In the genomic region with DNA sequence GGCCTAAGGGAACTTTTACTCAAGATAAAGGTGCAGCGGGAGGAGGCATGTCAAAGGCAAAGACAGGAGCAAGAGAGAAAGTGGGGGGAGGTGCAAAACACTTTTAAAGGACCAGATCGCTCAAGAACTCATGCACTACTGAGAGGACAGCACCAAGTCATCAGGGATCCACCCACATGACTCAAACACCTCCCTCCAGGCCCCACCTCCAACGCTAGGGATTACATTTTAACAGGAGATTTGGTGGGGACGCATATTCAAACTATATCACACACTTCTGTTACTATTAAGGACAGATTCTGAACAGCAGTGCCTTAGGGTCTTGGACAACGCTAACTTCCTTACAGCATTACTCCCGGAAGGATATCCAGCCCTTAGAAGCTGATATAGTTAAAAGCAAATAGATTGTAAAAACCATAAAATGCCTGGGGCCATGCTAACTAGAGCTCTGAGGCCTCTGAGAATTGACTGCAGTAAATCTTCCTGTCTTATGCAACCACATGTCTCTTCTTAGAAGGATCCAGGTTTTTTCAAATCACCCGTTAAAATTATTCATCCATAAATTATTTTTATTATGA, we compare ENCODE assay signal across 3 cellular contexts.
TF ChIP-seq lines count a peak whose summit lies in the region.

No MANE protein-coding gene starts in this region.

TF ChIP-seq in SK-N-SH, 30 proteins besides CTCF, POLR2A, EP300 and RAD21 (continued from another document):
- TF ChIP-seq, protein P1, sequence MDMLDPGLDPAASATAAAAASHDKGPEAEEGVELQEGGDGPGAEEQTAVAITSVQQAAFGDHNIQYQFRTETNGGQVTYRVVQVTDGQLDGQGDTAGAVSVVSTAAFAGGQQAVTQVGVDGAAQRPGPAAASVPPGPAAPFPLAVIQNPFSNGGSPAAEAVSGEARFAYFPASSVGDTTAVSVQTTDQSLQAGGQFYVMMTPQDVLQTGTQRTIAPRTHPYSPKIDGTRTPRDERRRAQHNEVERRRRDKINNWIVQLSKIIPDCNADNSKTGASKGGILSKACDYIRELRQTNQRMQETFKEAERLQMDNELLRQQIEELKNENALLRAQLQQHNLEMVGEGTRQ (IDR thresholded peaks at IDR 0.05; ENCODE audit: borderline replicate concordance, low read depth, low read length), result no peak
- no peak for TF ChIP-seq TEAD4 (IDR thresholded peaks at IDR 0.05; ENCODE audit: borderline replicate concordance, insufficient read depth)
- TF ChIP-seq SIN3A (IDR thresholded peaks at IDR 0.05; ENCODE audit: borderline replicate concordance, low read depth, low read length), result no peak
- no peak for TF ChIP-seq POLR2AphosphoS5 (IDR thresholded peaks at IDR 0.05; ENCODE audit: low read depth, low read length)
- no peak for TF ChIP-seq MEF2A (IDR thresholded peaks at IDR 0.05; ENCODE audit: borderline replicate concordance, low read depth)
- no peak for TF ChIP-seq NRF1 (IDR thresholded peaks at IDR 0.05; ENCODE audit: low read depth, low read length)
- no peak for TF ChIP-seq JUND (IDR thresholded peaks at IDR 0.05)
- TF ChIP-seq, protein P2, sequence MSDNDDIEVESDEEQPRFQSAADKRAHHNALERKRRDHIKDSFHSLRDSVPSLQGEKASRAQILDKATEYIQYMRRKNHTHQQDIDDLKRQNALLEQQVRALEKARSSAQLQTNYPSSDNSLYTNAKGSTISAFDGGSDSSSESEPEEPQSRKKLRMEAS (IDR thresholded peaks at IDR 0.05; ENCODE audit: low read depth), result no peak
- no peak for TF ChIP-seq FOSL2 (IDR thresholded peaks at IDR 0.05; ENCODE audit: borderline replicate concordance, low read depth)
- no peak for TF ChIP-seq MXI1 (IDR thresholded peaks at IDR 0.05; ENCODE audit: low read depth, low read length)
- TF ChIP-seq, protein P3, sequence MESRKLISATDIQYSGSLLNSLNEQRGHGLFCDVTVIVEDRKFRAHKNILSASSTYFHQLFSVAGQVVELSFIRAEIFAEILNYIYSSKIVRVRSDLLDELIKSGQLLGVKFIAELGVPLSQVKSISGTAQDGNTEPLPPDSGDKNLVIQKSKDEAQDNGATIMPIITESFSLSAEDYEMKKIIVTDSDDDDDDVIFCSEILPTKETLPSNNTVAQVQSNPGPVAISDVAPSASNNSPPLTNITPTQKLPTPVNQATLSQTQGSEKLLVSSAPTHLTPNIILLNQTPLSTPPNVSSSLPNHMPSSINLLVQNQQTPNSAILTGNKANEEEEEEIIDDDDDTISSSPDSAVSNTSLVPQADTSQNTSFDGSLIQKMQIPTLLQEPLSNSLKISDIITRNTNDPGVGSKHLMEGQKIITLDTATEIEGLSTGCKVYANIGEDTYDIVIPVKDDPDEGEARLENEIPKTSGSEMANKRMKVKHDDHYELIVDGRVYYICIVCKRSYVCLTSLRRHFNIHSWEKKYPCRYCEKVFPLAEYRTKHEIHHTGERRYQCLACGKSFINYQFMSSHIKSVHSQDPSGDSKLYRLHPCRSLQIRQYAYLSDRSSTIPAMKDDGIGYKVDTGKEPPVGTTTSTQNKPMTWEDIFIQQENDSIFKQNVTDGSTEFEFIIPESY (IDR thresholded peaks at IDR 0.05; ENCODE audit: borderline replicate concordance, low read depth), result no peak
- no peak for TF ChIP-seq SMC3 (IDR thresholded peaks at IDR 0.05; ENCODE audit: low read depth, low read length)
- no peak for TF ChIP-seq YY1 (IDR thresholded peaks at IDR 0.05; ENCODE audit: low read depth)
- TF ChIP-seq, protein P4, sequence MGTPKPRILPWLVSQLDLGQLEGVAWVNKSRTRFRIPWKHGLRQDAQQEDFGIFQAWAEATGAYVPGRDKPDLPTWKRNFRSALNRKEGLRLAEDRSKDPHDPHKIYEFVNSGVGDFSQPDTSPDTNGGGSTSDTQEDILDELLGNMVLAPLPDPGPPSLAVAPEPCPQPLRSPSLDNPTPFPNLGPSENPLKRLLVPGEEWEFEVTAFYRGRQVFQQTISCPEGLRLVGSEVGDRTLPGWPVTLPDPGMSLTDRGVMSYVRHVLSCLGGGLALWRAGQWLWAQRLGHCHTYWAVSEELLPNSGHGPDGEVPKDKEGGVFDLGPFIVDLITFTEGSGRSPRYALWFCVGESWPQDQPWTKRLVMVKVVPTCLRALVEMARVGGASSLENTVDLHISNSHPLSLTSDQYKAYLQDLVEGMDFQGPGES (IDR thresholded peaks at IDR 0.05; ENCODE audit: low read depth, low read length), result no peak
- no peak for TF ChIP-seq TAF1 (IDR thresholded peaks at IDR 0.05; ENCODE audit: borderline replicate concordance, low read depth, low read length)
- no peak for TF ChIP-seq EZH2phosphoT487 (IDR thresholded peaks at IDR 0.05; ENCODE audit: borderline replicate concordance, low read depth)

TF ChIP-seq in SK-N-SH treated with all-trans-retinoic acid at 6 μM for 48 hours, 23 proteins besides CTCF, POLR2A, EP300 and RAD21 (continued from another document):
- TF ChIP-seq BACH2 (CRISPR knock-in tag; IDR thresholded peaks at IDR 0.05; ENCODE audit: borderline replicate concordance), result no peak
- TF ChIP-seq, protein P5, sequence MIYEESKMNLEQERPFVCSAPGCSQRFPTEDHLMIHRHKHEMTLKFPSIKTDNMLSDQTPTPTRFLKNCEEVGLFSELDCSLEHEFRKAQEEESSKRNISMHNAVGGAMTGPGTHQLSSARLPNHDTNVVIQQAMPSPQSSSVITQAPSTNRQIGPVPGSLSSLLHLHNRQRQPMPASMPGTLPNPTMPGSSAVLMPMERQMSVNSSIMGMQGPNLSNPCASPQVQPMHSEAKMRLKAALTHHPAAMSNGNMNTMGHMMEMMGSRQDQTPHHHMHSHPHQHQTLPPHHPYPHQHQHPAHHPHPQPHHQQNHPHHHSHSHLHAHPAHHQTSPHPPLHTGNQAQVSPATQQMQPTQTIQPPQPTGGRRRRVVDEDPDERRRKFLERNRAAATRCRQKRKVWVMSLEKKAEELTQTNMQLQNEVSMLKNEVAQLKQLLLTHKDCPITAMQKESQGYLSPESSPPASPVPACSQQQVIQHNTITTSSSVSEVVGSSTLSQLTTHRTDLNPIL (CRISPR knock-in tag; IDR thresholded peaks at IDR 0.05; ENCODE audit: low read depth), result no peak
- TF ChIP-seq, protein P6, sequence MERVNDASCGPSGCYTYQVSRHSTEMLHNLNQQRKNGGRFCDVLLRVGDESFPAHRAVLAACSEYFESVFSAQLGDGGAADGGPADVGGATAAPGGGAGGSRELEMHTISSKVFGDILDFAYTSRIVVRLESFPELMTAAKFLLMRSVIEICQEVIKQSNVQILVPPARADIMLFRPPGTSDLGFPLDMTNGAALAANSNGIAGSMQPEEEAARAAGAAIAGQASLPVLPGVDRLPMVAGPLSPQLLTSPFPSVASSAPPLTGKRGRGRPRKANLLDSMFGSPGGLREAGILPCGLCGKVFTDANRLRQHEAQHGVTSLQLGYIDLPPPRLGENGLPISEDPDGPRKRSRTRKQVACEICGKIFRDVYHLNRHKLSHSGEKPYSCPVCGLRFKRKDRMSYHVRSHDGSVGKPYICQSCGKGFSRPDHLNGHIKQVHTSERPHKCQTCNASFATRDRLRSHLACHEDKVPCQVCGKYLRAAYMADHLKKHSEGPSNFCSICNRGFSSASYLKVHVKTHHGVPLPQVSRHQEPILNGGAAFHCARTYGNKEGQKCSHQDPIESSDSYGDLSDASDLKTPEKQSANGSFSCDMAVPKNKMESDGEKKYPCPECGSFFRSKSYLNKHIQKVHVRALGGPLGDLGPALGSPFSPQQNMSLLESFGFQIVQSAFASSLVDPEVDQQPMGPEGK (CRISPR knock-in tag; IDR thresholded peaks at IDR 0.05; ENCODE audit: borderline replicate concordance), result no peak

TF ChIP-seq in WTC11, 78 proteins besides CTCF, POLR2A, EP300 and RAD21 (continued from another document):
- TF ChIP-seq, protein P7, sequence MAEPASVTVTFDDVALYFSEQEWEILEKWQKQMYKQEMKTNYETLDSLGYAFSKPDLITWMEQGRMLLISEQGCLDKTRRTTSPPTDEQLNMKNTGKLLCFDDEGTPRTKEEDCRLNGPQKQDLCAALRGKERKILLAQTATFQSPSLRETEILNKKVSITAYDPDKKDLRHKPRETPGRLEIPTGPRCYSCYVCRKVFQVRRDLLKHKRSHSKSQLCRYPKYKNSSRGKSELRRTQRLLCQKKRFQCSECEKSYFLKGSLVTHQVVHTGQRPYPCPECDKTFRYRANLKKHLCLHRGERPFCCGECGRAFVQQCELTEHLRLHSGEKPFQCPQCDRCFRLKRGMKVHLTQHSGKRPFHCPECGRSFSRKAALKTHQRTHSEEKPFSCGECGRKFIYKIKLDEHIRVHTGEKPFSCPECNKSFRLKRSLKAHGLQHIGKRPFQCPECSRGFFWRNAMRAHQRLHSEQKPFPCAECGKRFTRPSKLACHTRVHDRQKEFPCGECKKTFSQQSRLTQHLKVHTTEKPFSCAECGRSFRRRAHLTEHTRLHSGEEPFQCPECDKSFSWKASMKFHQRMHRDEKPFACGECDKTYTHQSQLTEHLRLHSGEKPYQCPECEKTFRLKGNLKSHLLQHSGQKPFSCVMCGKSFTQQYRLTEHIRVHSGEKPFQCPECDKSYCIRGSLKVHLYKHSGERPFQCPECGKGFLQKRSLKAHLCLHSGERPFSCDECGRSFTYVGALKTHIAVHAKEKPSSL (CRISPR knock-in tag; conservative IDR thresholded peaks at IDR 0.05), result no peak
